In the genomic region with DNA sequence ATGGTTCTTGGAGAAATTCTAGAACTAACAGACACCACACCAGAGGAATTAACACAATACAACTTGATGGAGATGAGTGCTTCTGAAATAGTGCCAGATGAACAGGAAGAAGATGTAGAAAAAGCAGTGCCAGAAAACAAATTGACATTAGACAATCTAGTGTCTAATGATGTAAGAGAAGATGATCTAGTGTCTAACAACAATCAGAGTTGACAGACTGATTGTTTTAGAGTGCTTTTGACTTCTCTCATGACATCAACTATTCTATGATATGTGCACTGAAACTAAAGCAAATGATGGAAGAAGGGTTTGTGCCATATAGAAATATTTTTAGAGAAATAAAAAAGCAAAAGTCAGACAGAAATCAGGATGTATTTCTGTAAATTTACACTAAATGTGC, we compare ENCODE assay signal across 34 cellular contexts.
"Had no signal": no experiment of that assay in that cellular context is flagged by ENCODE, and none has a peak within 500 bp of the region (broad histone marks: within the 10 kb centered on the region; RNA-seq: fewer than 3 reads in every experiment).

No MANE protein-coding gene starts in this region.

- H3K27me3 ChIP-seq: MG63 had no signal

- H3K36me3 ChIP-seq: MG63 had no signal

- H3K9me3 ChIP-seq: MG63 had no signal

- H3K4me3 ChIP-seq: MG63 had no signal

- DNase-seq: Karpas-422, Kasumi-1, MG63, MM.1S, MV-4-11, NCI-H1048, NCI-H1092, NCI-H1092 treated with DMSO at 0.1 percent for 48 hours, NCI-H1105, NCI-H1105 treated with DMSO at 0.1 percent for 48 hours, NCI-H1417, NCI-H1417 treated with DMSO at 0.1 percent for 48 hours, NCI-H1436, NCI-H1436 treated with DMSO at 0.1 percent for 48 hours, NCI-H146, NCI-H1694, NCI-H1694 treated with DMSO at 0.1 percent for 48 hours, NCI-H187, NCI-H187 treated with DMSO at 0.1 percent for 48 hours, NCI-H1930, NCI-H2029, NCI-H2029 treated with DMSO at 0.1 percent for 48 hours, NCI-H2081, NCI-H2081 treated with DMSO at 0.1 percent for 48 hours, NCI-H2107, NCI-H2171, NCI-H2171 treated with DMSO at 0.1 percent for 48 hours, NCI-H2227 treated with DMSO at 0.1 percent for 48 hours, NCI-H226, NCI-H345, NCI-H446, NCI-H446 treated with DMSO at 0.1 percent for 48 hours, NCI-H510A, NCI-H510A treated with DMSO at 0.1 percent for 48 hours had no signal
